26 cellular contexts compared by ENCODE assay signal in the genomic region with DNA sequence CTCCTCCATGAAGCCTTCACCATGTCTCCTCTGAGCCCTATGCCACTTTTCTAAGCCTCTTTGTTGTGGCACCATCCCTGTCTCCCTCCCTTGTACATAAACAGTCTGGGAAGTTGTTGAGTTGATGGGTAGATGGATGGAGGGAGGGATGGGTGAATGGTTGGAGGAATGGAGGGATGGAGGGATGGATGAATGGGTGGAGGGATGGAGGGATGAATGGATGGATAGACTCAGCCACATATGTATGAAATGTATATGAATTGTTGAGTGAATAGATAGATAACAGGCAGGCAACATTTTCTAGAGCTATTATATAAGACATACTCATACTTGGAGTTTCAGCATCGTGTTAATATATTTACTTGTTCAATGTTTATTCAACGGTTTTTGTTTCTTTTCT. TPM values are rescaled to one million over a fixed set of nuclear protein-coding genes. Genes with fewer than 3 reads are reported as not detected.
"Had no signal": no experiment of that assay in that cellular context is flagged by ENCODE, and none has a peak within 500 bp of the region (broad histone marks: within the 10 kb centered on the region; RNA-seq: fewer than 3 reads in every experiment).

No MANE protein-coding gene starts in this region.

- ATAC-seq: activated CD4-positive, alpha-beta T cell treated with anti-CD3 and anti-CD28 coated beads for 36 hours; activated naive CD4-positive, alpha-beta T cell treated with anti-CD3 and anti-CD28 coated beads, Interleukin-2, amount 50 U/mL, for 72 hours; activated T-cell treated with anti-CD3 and anti-CD28 coated beads, Interleukin-2, amount 50 U/mL, for 72 hours; foreskin keratinocyte; gastrocnemius medialis had no signal

- H3K36me3 Mint-ChIP-seq: activated naive CD4-positive, alpha-beta T cell treated with anti-CD3 and anti-CD28 coated beads, Interleukin-2, amount 10 ng/mL, durations not matched to agents 7 days and 5 days; activated naive CD4-positive, alpha-beta T cell treated with anti-CD3 and anti-CD28 coated beads, Interleukin-2, amount 50 U/mL, for 72 hours; activated naive CD8-positive, alpha-beta T cell treated with anti-CD3 and anti-CD28 coated beads, Interleukin-2, amount 10 ng/mL, durations not matched to agents 7 days and 5 days; brain had no signal

- H3K27ac Mint-ChIP-seq: activated CD4-positive, alpha-beta memory T cell treated with anti-CD3 and anti-CD28 coated beads, Interleukin-2, amount 10 ng/mL, durations not matched to agents 7 days and 5 days; activated CD4-positive, alpha-beta T cell treated with anti-CD3 and anti-CD28 coated beads for 36 hours; activated CD4-positive, alpha-beta T cell treated with anti-CD3 and anti-CD28 coated beads, Interleukin-2, amount 10 ng/mL, durations not matched to agents 24 days and 14 days; activated naive CD4-positive, alpha-beta T cell treated with anti-CD3 and anti-CD28 coated beads, Interleukin-2, amount 10 ng/mL, durations not matched to agents 7 days and 5 days; activated naive CD4-positive, alpha-beta T cell treated with anti-CD3 and anti-CD28 coated beads, Interleukin-2, amount 50 U/mL, for 72 hours; activated naive CD8-positive, alpha-beta T cell treated with anti-CD3 and anti-CD28 coated beads, Interleukin-2, amount 10 ng/mL, durations not matched to agents 7 days and 5 days; activated T-cell treated with anti-CD3 and anti-CD28 coated beads, Interleukin-2, amount 50 U/mL, for 24 hours; activated T-cell treated with anti-CD3 and anti-CD28 coated beads, Interleukin-2, amount 50 U/mL, for 72 hours; endodermal cell had no signal

- H3K4me3 Mint-ChIP-seq: activated CD4-positive, alpha-beta memory T cell treated with anti-CD3 and anti-CD28 coated beads, Interleukin-2, amount 10 ng/mL, durations not matched to agents 7 days and 5 days; activated CD4-positive, alpha-beta T cell treated with anti-CD3 and anti-CD28 coated beads for 36 hours; activated CD4-positive, alpha-beta T cell treated with anti-CD3 and anti-CD28 coated beads, Interleukin-2, amount 10 ng/mL, durations not matched to agents 24 days and 14 days; activated naive CD4-positive, alpha-beta T cell treated with anti-CD3 and anti-CD28 coated beads, Interleukin-2, amount 10 ng/mL, durations not matched to agents 7 days and 5 days; activated naive CD8-positive, alpha-beta T cell treated with anti-CD3 and anti-CD28 coated beads, Interleukin-2, amount 10 ng/mL, durations not matched to agents 7 days and 5 days; activated T-cell treated with anti-CD3 and anti-CD28 coated beads, Interleukin-2, amount 50 U/mL, for 24 hours; activated T-cell treated with anti-CD3 and anti-CD28 coated beads, Interleukin-2, amount 50 U/mL, for 72 hours; brain; endodermal cell had no signal

- DNase-seq: activated CD4-positive, alpha-beta memory T cell treated with anti-CD3 and anti-CD28 coated beads, Interleukin-2, amount 10 ng/mL, durations not matched to agents 7 days and 5 days; activated CD4-positive, alpha-beta T cell treated with anti-CD3 and anti-CD28 coated beads for 36 hours; activated CD4-positive, alpha-beta T cell treated with anti-CD3 and anti-CD28 coated beads, Interleukin-2, amount 10 ng/mL, durations not matched to agents 24 days and 14 days; activated CD4-positive, CD25-positive, alpha-beta regulatory T cell; activated CD4-positive, CD25-positive, alpha-beta regulatory T cell treated with anti-CD3 and anti-CD28 coated beads, Interleukin-2, amount 50 U/mL, for 72 hours; activated CD8-positive, alpha-beta memory T cell treated with anti-CD3 and anti-CD28 coated beads, Interleukin-2, amount 50 U/mL, for 48 hours; activated gamma-delta T cell; activated naive CD4-positive, alpha-beta T cell; activated naive CD4-positive, alpha-beta T cell treated with anti-CD3 and anti-CD28 coated beads, Interleukin-2, amount 10 ng/mL, durations not matched to agents 7 days and 5 days; activated naive CD8-positive, alpha-beta T cell treated with anti-CD3 and anti-CD28 coated beads, Interleukin-2, amount 10 ng/mL, durations not matched to agents 7 days and 5 days; activated T-cell treated with anti-CD3 and anti-CD28 coated beads for 4 hours; activated T-cell treated with anti-CD3 and anti-CD28 coated beads, Interleukin-2, amount 50 U/mL, for 24 hours; activated T-cell treated with anti-CD3 and anti-CD28 coated beads, Interleukin-2, amount 50 U/mL, for 72 hours; central memory CD4-positive, alpha-beta T cell; cerebellar nuclear complex; colonic mucosa; dorsolateral prefrontal cortex; effector memory CD4-positive, alpha-beta T cell; endodermal cell; erythroblast; foreskin keratinocyte; gastrocnemius medialis; glutamatergic neuron; T-helper 2 cell had no signal

- H3K4me1 Mint-ChIP-seq: activated CD4-positive, alpha-beta memory T cell treated with anti-CD3 and anti-CD28 coated beads, Interleukin-2, amount 10 ng/mL, durations not matched to agents 7 days and 5 days; activated CD4-positive, alpha-beta T cell treated with anti-CD3 and anti-CD28 coated beads for 36 hours; activated CD4-positive, alpha-beta T cell treated with anti-CD3 and anti-CD28 coated beads, Interleukin-2, amount 10 ng/mL, durations not matched to agents 24 days and 14 days; activated naive CD4-positive, alpha-beta T cell treated with anti-CD3 and anti-CD28 coated beads, Interleukin-2, amount 10 ng/mL, durations not matched to agents 7 days and 5 days; activated naive CD8-positive, alpha-beta T cell treated with anti-CD3 and anti-CD28 coated beads, Interleukin-2, amount 10 ng/mL, durations not matched to agents 7 days and 5 days had no signal

- H3K9me3 Mint-ChIP-seq: activated CD4-positive, alpha-beta memory T cell treated with anti-CD3 and anti-CD28 coated beads, Interleukin-2, amount 10 ng/mL, durations not matched to agents 7 days and 5 days; activated CD4-positive, alpha-beta T cell treated with anti-CD3 and anti-CD28 coated beads, Interleukin-2, amount 10 ng/mL, durations not matched to agents 24 days and 14 days; activated naive CD4-positive, alpha-beta T cell treated with anti-CD3 and anti-CD28 coated beads, Interleukin-2, amount 10 ng/mL, durations not matched to agents 7 days and 5 days; activated naive CD4-positive, alpha-beta T cell treated with anti-CD3 and anti-CD28 coated beads, Interleukin-2, amount 50 U/mL, for 72 hours; activated naive CD8-positive, alpha-beta T cell treated with anti-CD3 and anti-CD28 coated beads, Interleukin-2, amount 10 ng/mL, durations not matched to agents 7 days and 5 days; activated T-cell treated with anti-CD3 and anti-CD28 coated beads, Interleukin-2, amount 50 U/mL, for 24 hours; activated T-cell treated with anti-CD3 and anti-CD28 coated beads, Interleukin-2, amount 50 U/mL, for 72 hours had no signal

RNA-seq across cellular contexts. Expression of a gene that starts 58.3 kb away (rescaled TPM):
- total RNA-seq: activated naive CD8-positive, alpha-beta T cell treated with anti-CD3 and anti-CD28 coated beads, Interleukin-2, amount 10 ng/mL, durations not matched to agents 7 days and 5 days had no signal
